In genomic region chr17:83096401-83097220, GRCh38 we compare ENCODE assay signal across 15 cellular contexts.
A peak's percentile ranks its signal among the peaks of the same experiment; 100 is the strongest.
DNase-seq lines count a peak whose midpoint lies in the region; ATAC-seq and TF ChIP-seq lines count a peak whose summit lies in the region.
"Had no signal": no experiment of that assay in that cellular context is flagged by ENCODE, and none has a peak within 500 bp of the region (broad histone marks: within the 10 kb centered on the region; RNA-seq: fewer than 3 reads in every experiment).

No MANE protein-coding gene starts in this region.

- H3K9me3 ChIP-seq in tibial artery = no peaks in the 10 kb centered on the region

- no peak overlapping the region for H3K4me3 ChIP-seq in tibial artery

- H3K36me3 ChIP-seq in tibial artery = peaks cover 34 to 45% (median 45%) of the 10 kb centered on the region in 3 donors

- no peak for TF ChIP-seq CTCF in tibial artery (IDR thresholded peaks at IDR 0.05)

- intact Hi-C loops in tibial artery (cut with DNase I; ENCODE audit: low total_unique reads) = no loop called here

- ATAC-seq in HG02623 (IDR thresholded peaks at IDR 0.05; ENCODE audit: unreplicated experiment) = no peak
- ATAC-seq: CD8-positive, alpha-beta T cell; sciatic nerve had no signal

- DNase-seq in DMS 273 (lab: John Stamatoyannopoulos, UW; ENCODE audit: unreplicated experiment) (peak; percentile 35), DMS 273 treated with DMSO at 0.1 percent for 48 hours (lab: John Stamatoyannopoulos, UW) (no peak), NCI-H345 treated with DMSO at 0.1 percent for 48 hours (lab: John Stamatoyannopoulos, UW; ENCODE audit: unreplicated experiment) (peak; percentile 27), iPS-NIHi7 (ENCODE audit: extremely low spot score) (peak; percentile 53), tibial artery (no peak), middle frontal gyrus (ENCODE audit: extremely low spot score, low spot score) (no peak)
- no peak for DNase-seq in activated CD4-positive, alpha-beta T cell treated with anti-CD3 and anti-CD28 coated beads, Interleukin-2, amount 50 U/mL, for 4 hours
- DNase-seq: activated naive CD4-positive, alpha-beta T cell treated with anti-CD3 and anti-CD28 coated beads for 36 hours; caudate nucleus; CD8-positive, alpha-beta T cell; NCI-H146; T-helper 9 cell had no signal

- no peaks in the 10 kb centered on the region for H3K27me3 ChIP-seq in tibial artery

- H3K4me1 ChIP-seq in tibial artery = peaks cover 13 to 72% (median 60%) of the 10 kb centered on the region in 4 donors

- peak overlapping the region; percentile 0 to 88 for H3K27ac ChIP-seq in tibial artery
- H3K27ac ChIP-seq: 22Rv1 had no signal

Comparison
In these comparisons a context has a peak if more than half of its experiments do, and no peak if none do; other contexts are left out.
1. DNase-seq: peak in DMS 273 (single experiment), NCI-H345 treated with DMSO at 0.1 percent for 48 hours (single experiment) and iPS-NIHi7 (single experiment); none in DMS 273 treated with DMSO at 0.1 percent for 48 hours (single experiment), tibial artery (0 of 2), activated CD4-positive, alpha-beta T cell treated with anti-CD3 and anti-CD28 coated beads, Interleukin-2, amount 50 U/mL, for 4 hours (0 of 2) and middle frontal gyrus (single experiment).